In genomic region chr6:151390276-151391020, GRCh38 we compare ENCODE assay signal across 1 cellular context.
TF ChIP-seq lines count a peak whose summit lies in the region.

No MANE protein-coding gene starts in this region.

TF ChIP-seq in GM12878, 131 proteins besides CTCF, POLR2A, EP300 and RAD21 (continued from another document and continues in another):
- TF ChIP-seq JUNB (IDR thresholded peaks at IDR 0.05) (no peak), SMAD5 (IDR thresholded peaks at IDR 0.05; ENCODE audit: low read depth) (no peak; the same call in 1 of the 2 replicates), MYB (IDR thresholded peaks at IDR 0.05; ENCODE audit: borderline replicate concordance, low read depth, low read length) (no peak), NFIC (IDR thresholded peaks at IDR 0.05; ENCODE audit: low read depth, low read length) (no peak), SMC3 (IDR thresholded peaks at IDR 0.05; ENCODE audit: borderline replicate concordance, low read length) (no peak), POLR2AphosphoS2 (IDR thresholded peaks at IDR 0.05; ENCODE audit: low read depth, low read length) (0 out of 2 replicates have a peak, but pooled peaks have one; percentile 44), ZBTB40 (IDR thresholded peaks at IDR 0.05; ENCODE audit: borderline replicate concordance) (no peak), ESRRA (IDR thresholded peaks at IDR 0.05; ENCODE audit: low read length) (0 out of 2 replicates have a peak, but pooled peaks have one; percentile 16), FOXM1 (IDR thresholded peaks at IDR 0.05; ENCODE audit: low read depth, low read length) (no peak), MLLT1 (IDR thresholded peaks at IDR 0.05) (no peak), ZNF592 (IDR thresholded peaks at IDR 0.05) (no peak), ZBTB33 (IDR thresholded peaks at IDR 0.05) (no peak), TCF7 (IDR thresholded peaks at IDR 0.05; ENCODE audit: borderline replicate concordance) (no peak), CEBPB (IDR thresholded peaks at IDR 0.05; ENCODE audit: borderline replicate concordance in 1 of 2, low read depth in 2 of 2, low read length in 2 of 2) (no peak), SUZ12 (IDR thresholded peaks at IDR 0.05; ENCODE audit: unreplicated experiment) (no peak), PBX3 (IDR thresholded peaks at IDR 0.05; ENCODE audit: insufficient replicate concordance, low read depth, low read length) (peak; percentile 5), BCL11A (IDR thresholded peaks at IDR 0.05; ENCODE audit: low read depth, low read length) (no peak), IRF5 (IDR thresholded peaks at IDR 0.05; ENCODE audit: borderline replicate concordance) (peak; percentile 58; the same call in 1 of the 2 replicates), TBL1XR1 (IDR thresholded peaks at IDR 0.05; ENCODE audit: low read depth, low read length) (0 out of 2 replicates have a peak, but pooled peaks have one; percentile 12), NFYA (IDR thresholded peaks at IDR 0.05; ENCODE audit: borderline replicate concordance, low read depth, low read length) (no peak), ZNF384 (IDR thresholded peaks at IDR 0.05; ENCODE audit: borderline replicate concordance, low read depth, low read length) (no peak), SP1 (IDR thresholded peaks at IDR 0.05; ENCODE audit: low read depth, low read length) (peak; percentile 13), BRCA1 (IDR thresholded peaks at IDR 0.05; ENCODE audit: low read depth, low read length) (peak; percentile 94), BCL3 (IDR thresholded peaks at IDR 0.05; ENCODE audit: borderline replicate concordance, insufficient read depth, low read depth, low read length, poor library complexity, severe bottlenecking) (no peak), SREBF2 (IDR thresholded peaks at IDR 0.05; ENCODE audit: low read length) (no peak), RAD51 (IDR thresholded peaks at IDR 0.05) (no peak), MTA3 (IDR thresholded peaks at IDR 0.05; ENCODE audit: borderline replicate concordance, low read length) (no peak), SIN3A (IDR thresholded peaks at IDR 0.05; ENCODE audit: low read depth, low read length) (no peak; the same call in 1 of the 2 replicates), ZNF217 (IDR thresholded peaks at IDR 0.05) (no peak), IRF4 (IDR thresholded peaks at IDR 0.05; ENCODE audit: low read depth, low read length) (no peak), FOXK2 (IDR thresholded peaks at IDR 0.05) (no peak), ZNF207 (IDR thresholded peaks at IDR 0.05; ENCODE audit: borderline replicate concordance) (peak; percentile 33; the same call in 1 of the 2 replicates), CHD2 (IDR thresholded peaks at IDR 0.05; ENCODE audit: borderline replicate concordance, low read depth, low read length) (peak; percentile 100), ZZZ3 (IDR thresholded peaks at IDR 0.05; ENCODE audit: control insufficient read depth, insufficient read length, low read depth) (no peak), REST (IDR thresholded peaks at IDR 0.05; ENCODE audit: low read depth, low read length) (no peak), WRNIP1 (IDR thresholded peaks at IDR 0.05; ENCODE audit: borderline replicate concordance, low read depth, low read length) (no peak), BACH1 (IDR thresholded peaks at IDR 0.05; ENCODE audit: borderline replicate concordance) (no peak; the same call in none of the 2 replicates), CBFB (IDR thresholded peaks at IDR 0.05; ENCODE audit: low read depth) (peak; percentile 70), EZH2 (IDR thresholded peaks at IDR 0.05; ENCODE audit: borderline replicate concordance, control insufficient read depth, low read depth, low read length) (no peak), PKNOX1 (IDR thresholded peaks at IDR 0.05) (peak; percentile 36; the same call in 1 of the 2 replicates)
